ENCODE assay signal across 17 cellular contexts in genomic region chr5:2700876-2701275, GRCh38. TPM values are rescaled to one million over a fixed set of nuclear protein-coding genes. Genes with fewer than 3 reads are reported as not detected.
A peak's percentile ranks its signal among the peaks of the same experiment; 100 is the strongest.
DNase-seq lines count a peak whose midpoint lies in the region; TF ChIP-seq lines count a peak whose summit lies in the region.
"Had no signal": no experiment of that assay in that cellular context is flagged by ENCODE, and none has a peak within 500 bp of the region (broad histone marks: within the 10 kb centered on the region; RNA-seq: fewer than 3 reads in every experiment).

No MANE protein-coding gene starts in this region.

- peak overlapping the region; percentile 35 for H3K27ac Mint-ChIP-seq in type B pancreatic cell
- H3K27ac Mint-ChIP-seq: CD8-positive, alpha-beta memory T cell had no signal

- H3K4me1 Mint-ChIP-seq in type B pancreatic cell (ENCODE audit: unreplicated experiment): peaks cover 11% of the 10 kb centered on the region
- H3K4me1 Mint-ChIP-seq: CD4-positive, CD25-positive, alpha-beta regulatory T cell; CD8-positive, alpha-beta memory T cell had no signal

- no peak overlapping the region for H3K14ac ChIP-seq in neuronal stem cell (ENCODE audit: low read length)

- no peaks in the 10 kb centered on the region for H3K79me1 ChIP-seq in neuronal stem cell (ENCODE audit: low read depth, low read length)

- peaks cover 0 to 2% of the 10 kb centered on the region in 2 donors for H3K4me1 ChIP-seq in neuronal stem cell (ENCODE audit: control insufficient read depth in 2 of 2, insufficient read depth in 1 of 2, low read depth in 1 of 2, low read length in 2 of 2)
- H3K4me1 ChIP-seq: BE2C had no signal

- no peak overlapping the region for H3K4ac ChIP-seq in neuronal stem cell (ENCODE audit: low read length)

- H3K27me3 Mint-ChIP-seq in type B pancreatic cell: peaks cover 13% of the 10 kb centered on the region
- H3K27me3 Mint-ChIP-seq: CD4-positive, CD25-positive, alpha-beta regulatory T cell; CD8-positive, alpha-beta memory T cell had no signal

- no peak overlapping the region for H2BK120ac ChIP-seq in neuronal stem cell (ENCODE audit: low read depth, low read length)

- H4K91ac ChIP-seq in neuronal stem cell (ENCODE audit: low read depth, low read length, poor library complexity): no peak overlapping the region

- TF ChIP-seq CTCF in coronary artery (IDR thresholded peaks at IDR 0.05) (no peak), type B pancreatic cell (conservative IDR thresholded peaks at IDR 0.05) (no peak)

- WGBS in neuronal stem cell (ENCODE audit: extremely low coverage in 2 of 2, insufficient read length in 2 of 2, insufficient replicate concordance in 1 of 2), 2 donors: no CpG with 5 or more reads among the region's 8 CpGs

- H2BK15ac ChIP-seq in neuronal stem cell (ENCODE audit: low read length): no peak overlapping the region

- DNase-seq in NCI-H1092 treated with DMSO at 0.1 percent for 48 hours (lab: John Stamatoyannopoulos, UW): peak; percentile 48
- DNase-seq in coronary artery (ENCODE audit: low spot score): peak; percentile 31
- no peak for DNase-seq in neuronal stem cell (ENCODE audit: low spot score)
- DNase-seq in type B pancreatic cell (ENCODE audit: extremely low spot score, unreplicated experiment): no peak
- no peak for DNase-seq in stimulated activated CD4-positive, alpha-beta T cell treated with anti-CD3 and anti-CD28 coated beads, Interleukin-2, amount 100 ng/mL, for 24 hours
- DNase-seq in NCI-H1930 (lab: John Stamatoyannopoulos, UW): no peak
- no peak for DNase-seq in D341Med (ENCODE audit: low spot score)
- DNase-seq: ACHN; BE2C; C1 segment of cervical spinal cord; CD4-positive, CD25-positive, alpha-beta regulatory T cell; CD8-positive, alpha-beta memory T cell; COR-L47; GF-D8; GOT3; IMR-90 had no signal

- H3K27ac ChIP-seq in coronary artery: no peak overlapping the region
- no peak overlapping the region for H3K27ac ChIP-seq in neuronal stem cell (replicated peaks; ENCODE audit: low read length)

- H3K9ac ChIP-seq in neuronal stem cell (ENCODE audit: low read depth, low read length, poor library complexity): no peak overlapping the region

- no peak overlapping the region for H3K4me2 ChIP-seq in neuronal stem cell (ENCODE audit: insufficient read depth, low read length, poor library complexity, severe bottlenecking)

- peak overlapping the region; percentile 45 for H3K18ac ChIP-seq in neuronal stem cell (ENCODE audit: low read length)

- H3K4me3 ChIP-seq in coronary artery (no peak overlapping the region), neuronal stem cell (ENCODE audit: low read length in 2 of 2) (peak overlapping the region in 1 of 2 donors; percentile 14)
- H3K4me3 ChIP-seq: K562 had no signal

- H3K23ac ChIP-seq in neuronal stem cell (ENCODE audit: low read depth, low read length, poor library complexity): no peak overlapping the region

- peaks cover 0 to 19% of the 10 kb centered on the region in 2 donors for H3K9me3 ChIP-seq in neuronal stem cell (replicated peaks in 1 of 2; ENCODE audit: control insufficient read depth in 2 of 2, insufficient read depth in 1 of 2, low read depth in 1 of 2, low read length in 2 of 2)
- H3K9me3 ChIP-seq: BE2C had no signal

- no peaks in the 10 kb centered on the region for H3K36me3 ChIP-seq in neuronal stem cell (replicated peaks in 1 of 2; ENCODE audit: control insufficient read depth in 2 of 2, insufficient read depth in 2 of 2, low read length in 2 of 2)
- H3K36me3 ChIP-seq: BE2C had no signal

- H2AFZ ChIP-seq in neuronal stem cell (ENCODE audit: low read length): no peak overlapping the region

- no peak overlapping the region for H4K8ac ChIP-seq in neuronal stem cell (ENCODE audit: low read depth, low read length)

- H2BK5ac ChIP-seq in neuronal stem cell (ENCODE audit: low read length): no peak overlapping the region

- H3K36me3 Mint-ChIP-seq in type B pancreatic cell: no peaks in the 10 kb centered on the region
- H3K36me3 Mint-ChIP-seq: CD4-positive, CD25-positive, alpha-beta regulatory T cell; CD8-positive, alpha-beta memory T cell had no signal

- H2BK12ac ChIP-seq in neuronal stem cell (ENCODE audit: low read length): no peak overlapping the region

- H3K9me3 Mint-ChIP-seq in type B pancreatic cell: no peaks in the 10 kb centered on the region

- no peak overlapping the region for H2AK5ac ChIP-seq in neuronal stem cell (ENCODE audit: low read depth, low read length)

- H3K4me3 Mint-ChIP-seq in type B pancreatic cell: no peak overlapping the region
- H3K4me3 Mint-ChIP-seq: CD4-positive, CD25-positive, alpha-beta regulatory T cell; CD8-positive, alpha-beta memory T cell had no signal

- peaks cover 0 to 2% (median 0%) of the 10 kb centered on the region in 3 experiments for H3K27me3 ChIP-seq in neuronal stem cell (ENCODE audit: control insufficient read depth in 3 of 3, insufficient read depth in 3 of 3, low read depth in 1 of 3, low read length in 3 of 3)
- H3K27me3 ChIP-seq: BE2C had no signal

RNA-seq across cellular contexts. Expression of gene IRX2, which starts 50.6 kb away (rescaled TPM):
- polyA plus RNA-seq in neuronal stem cell (2013, experiment 1 of 2): 9.6 TPM
- 9.3 TPM for polyA plus RNA-seq in neuronal stem cell (2013, experiment 2 of 2)
- total RNA-seq in type B pancreatic cell (ENCODE audit: low replicate concordance): 31.4 and 42.2 TPM in 2 replicates
- total RNA-seq: CD4-positive, CD25-positive, alpha-beta regulatory T cell; CD8-positive, alpha-beta memory T cell had no signal
- polyA plus RNA-seq: CD4-positive, CD25-positive, alpha-beta regulatory T cell; CD8-positive, alpha-beta memory T cell; K562 had no signal

Comparison
In these comparisons a context has a peak if more than half of its experiments do, and no peak if none do; other contexts are left out.
1. DNase-seq: peak in NCI-H1092 treated with DMSO at 0.1 percent for 48 hours (single experiment) and coronary artery (single experiment); none in neuronal stem cell (single experiment), type B pancreatic cell (single experiment), stimulated activated CD4-positive, alpha-beta T cell treated with anti-CD3 and anti-CD28 coated beads, Interleukin-2, amount 100 ng/mL, for 24 hours (0 of 2), NCI-H1930 (0 of 2) and D341Med (single experiment).